8 cellular contexts compared by ENCODE assay signal in genomic region chr15:62742409-62743171, GRCh38.
DNase-seq lines count a peak whose midpoint lies in the region; ATAC-seq, FAIRE-seq and TF ChIP-seq lines count a peak whose summit lies in the region.

No MANE protein-coding gene starts in this region.

- CTCF ChIA-PET in CD4-positive, alpha-beta memory T cell (lab: Charles Lee; ENCODE audit: partially characterized antibody), result interaction anchor here (0.9 to 2.0 kb wide), 11 partner anchors 9 to 51 kb away, joined by 3 to 16 read pairs (median 4); no protein-coding TSS in a partner anchor

- H3K9me3 Mint-ChIP-seq in CD4-positive, alpha-beta memory T cell, result peaks cover 0 to 1% (median 0%) of the 10 kb centered on the region in 8 donors
- no peaks in the 10 kb centered on the region for H3K9me3 Mint-ChIP-seq in activated naive CD8-positive, alpha-beta T cell treated with anti-CD3 and anti-CD28 coated beads for 36 hours
- H3K9me3 Mint-ChIP-seq in progenitor cell of endocrine pancreas (ENCODE audit: low read depth), result no peaks in the 10 kb centered on the region

- H3K4me1 Mint-ChIP-seq in CD4-positive, alpha-beta memory T cell, result peaks cover 0 to 13% (median 5%) of the 10 kb centered on the region in 4 donors
- peaks cover 6% of the 10 kb centered on the region for H3K4me1 Mint-ChIP-seq in activated naive CD8-positive, alpha-beta T cell treated with anti-CD3 and anti-CD28 coated beads for 36 hours
- peaks cover 7% of the 10 kb centered on the region for H3K4me1 Mint-ChIP-seq in progenitor cell of endocrine pancreas (ENCODE audit: low read depth)

- TF ChIP-seq POLR2A in H54 (IDR thresholded peaks at IDR 0.05; ENCODE audit: low read depth, low read length), result no peak

- H3K27me3 ChIP-seq in CD4-positive, alpha-beta memory T cell (ENCODE audit: insufficient read depth, low read length), result no peaks in the 10 kb centered on the region
- no peaks in the 10 kb centered on the region for H3K27me3 ChIP-seq in cardiac muscle cell

- no peaks in the 10 kb centered on the region for H3K9me3 ChIP-seq in CD4-positive, alpha-beta memory T cell (ENCODE audit: control insufficient read depth in 1 of 2, low read length in 2 of 2)
- no peaks in the 10 kb centered on the region for H3K9me3 ChIP-seq in cardiac muscle cell (ENCODE audit: low read depth)

- no peak overlapping the region for H3K27ac Mint-ChIP-seq in CD4-positive, alpha-beta memory T cell
- no peak overlapping the region for H3K27ac Mint-ChIP-seq in activated naive CD8-positive, alpha-beta T cell treated with anti-CD3 and anti-CD28 coated beads for 36 hours
- no peak overlapping the region for H3K27ac Mint-ChIP-seq in progenitor cell of endocrine pancreas

- H3K36me3 ChIP-seq in CD4-positive, alpha-beta memory T cell (ENCODE audit: insufficient read depth, low read length), result no peaks in the 10 kb centered on the region
- H3K36me3 ChIP-seq in cardiac muscle cell, result no peaks in the 10 kb centered on the region

- H3K4me1 ChIP-seq in CD4-positive, alpha-beta memory T cell (ENCODE audit: insufficient read depth, low read length), result peaks cover 4% of the 10 kb centered on the region
- H3K4me1 ChIP-seq in cardiac muscle cell (ENCODE audit: low read depth), result no peaks in the 10 kb centered on the region

- FAIRE-seq in H54 (lab: Jason Lieb, UNC), result no peak

- ATAC-seq in HG02885 (IDR thresholded peaks at IDR 0.05; ENCODE audit: poor library complexity, unreplicated experiment), result no peak

- TF ChIP-seq CTCF in cardiac muscle cell (IDR thresholded peaks at IDR 0.05; ENCODE audit: low read depth, low read length) (peak; percentile 91), progenitor cell of endocrine pancreas (IDR thresholded peaks at IDR 0.05; ENCODE audit: unreplicated experiment) (peak; percentile 86)

- no peaks in the 10 kb centered on the region for H3K36me3 Mint-ChIP-seq in CD4-positive, alpha-beta memory T cell
- no peaks in the 10 kb centered on the region for H3K36me3 Mint-ChIP-seq in activated naive CD8-positive, alpha-beta T cell treated with anti-CD3 and anti-CD28 coated beads for 36 hours
- H3K36me3 Mint-ChIP-seq in progenitor cell of endocrine pancreas (ENCODE audit: insufficient read depth), result peaks cover 2% of the 10 kb centered on the region

- intact Hi-C loops in CD4-positive, alpha-beta memory T cell (cut with micrococcal nuclease), result no loop called here

- peaks cover 0 to 6% of the 10 kb centered on the region in 2 donors for H3K27me3 Mint-ChIP-seq in CD4-positive, alpha-beta memory T cell
- no peaks in the 10 kb centered on the region for H3K27me3 Mint-ChIP-seq in activated naive CD8-positive, alpha-beta T cell treated with anti-CD3 and anti-CD28 coated beads for 36 hours
- H3K27me3 Mint-ChIP-seq in progenitor cell of endocrine pancreas, result no peaks in the 10 kb centered on the region

- H3K27ac ChIP-seq in CD4-positive, alpha-beta memory T cell (ENCODE audit: low read depth, low read length), result no peak overlapping the region
- no peak overlapping the region for H3K27ac ChIP-seq in cardiac muscle cell

- POLR2A ChIA-PET in CD4-positive, alpha-beta memory T cell (lab: Charles Lee; ENCODE audit: partially characterized antibody), result no interaction called here

- no peak overlapping the region for H3K4me3 ChIP-seq in CD4-positive, alpha-beta memory T cell (ENCODE audit: low read length in 2 of 2)
- H3K4me3 ChIP-seq in cardiac muscle cell, result no peak overlapping the region

- DNase-seq in CD4-positive, alpha-beta memory T cell, result peak in 3 of 5 donors; percentile 14 to 24 (median 23)
- peak; percentile 84 for DNase-seq in HCEC 1CT
- peak; percentile 7 for DNase-seq in NCI-H748 treated with DMSO at 0.1 percent for 48 hours (lab: John Stamatoyannopoulos, UW)
- peak; percentile 25 for DNase-seq in activated naive CD8-positive, alpha-beta T cell treated with anti-CD3 and anti-CD28 coated beads for 36 hours
- DNase-seq in cardiac muscle cell (ENCODE audit: low read depth in 1 of 2, low spot score in 1 of 2), result peak; percentile 75 to 93
- DNase-seq in progenitor cell of endocrine pancreas (ENCODE audit: low spot score, unreplicated experiment), result no peak
- DNase-seq in H54 (ENCODE audit: insufficient read length, low spot score), result no peak

- peak overlapping the region in 2 of 8 donors; percentile 3 to 30 for H3K4me3 Mint-ChIP-seq in CD4-positive, alpha-beta memory T cell
- H3K4me3 Mint-ChIP-seq in activated naive CD8-positive, alpha-beta T cell treated with anti-CD3 and anti-CD28 coated beads for 36 hours, result no peak overlapping the region
- no peak overlapping the region for H3K4me3 Mint-ChIP-seq in progenitor cell of endocrine pancreas (ENCODE audit: low read depth)

Comparison
In these comparisons a context has a peak if more than half of its experiments do, and no peak if none do; other contexts are left out.
1. DNase-seq: peak in CD4-positive, alpha-beta memory T cell (3 of 5), HCEC 1CT (single experiment), NCI-H748 treated with DMSO at 0.1 percent for 48 hours (single experiment), activated naive CD8-positive, alpha-beta T cell treated with anti-CD3 and anti-CD28 coated beads for 36 hours (single experiment) and cardiac muscle cell (2 of 2); none in progenitor cell of endocrine pancreas (single experiment) and H54 (single experiment).